In genomic region chr2:175011505-175011904, GRCh38 we compare ENCODE assay signal across 30 cellular contexts.
"Had no signal": no experiment of that assay in that cellular context is flagged by ENCODE, and none has a peak within 500 bp of the region (broad histone marks: within the 10 kb centered on the region; RNA-seq: fewer than 3 reads in every experiment).

No MANE protein-coding gene starts in this region.

- H3K9me3 ChIP-seq: ascending aorta, breast epithelium, colonic mucosa, esophagus squamous epithelium, gastroesophageal sphincter had no signal

- H3K4me3 Mint-ChIP-seq: activated CD8-positive, alpha-beta T cell treated with anti-CD3 and anti-CD28 coated beads for 36 hours; activated naive CD4-positive, alpha-beta T cell treated with anti-CD3 and anti-CD28 coated beads, Interleukin-2, amount 10 ng/mL, durations not matched to agents 7 days and 5 days; activated naive CD8-positive, alpha-beta T cell treated with anti-CD3 and anti-CD28 coated beads, Interleukin-2, amount 10 ng/mL, durations not matched to agents 7 days and 5 days; activated T-cell treated with anti-CD3 and anti-CD28 coated beads, Interleukin-2, amount 50 U/mL, for 4 hours; activated T-helper 17 cell treated with anti-CD3 and anti-CD28 coated beads, Interleukin-2, amount 50 U/mL, for 72 hours; brain; T-helper 2 cell treated with Interferon-gamma antibody and Interleukin-4, amounts not matched to agents 5 μg/mL and 100 μg/mL, for 36 hours had no signal

- ATAC-seq: activated CD8-positive, alpha-beta T cell treated with anti-CD3 and anti-CD28 coated beads for 36 hours; activated naive CD4-positive, alpha-beta T cell treated with anti-CD3 and anti-CD28 coated beads, Interleukin-2, amount 50 U/mL, for 72 hours; activated T-cell treated with anti-CD3 and anti-CD28 coated beads, Interleukin-2, amount 50 U/mL, for 4 hours; activated T-helper 17 cell treated with anti-CD3 and anti-CD28 coated beads, Interleukin-2, amount 50 U/mL, for 72 hours; gastroesophageal sphincter had no signal

- H3K4me1 ChIP-seq: breast epithelium, colonic mucosa had no signal

- H3K9me3 Mint-ChIP-seq: activated CD8-positive, alpha-beta T cell treated with anti-CD3 and anti-CD28 coated beads for 36 hours; activated naive CD4-positive, alpha-beta T cell treated with anti-CD3 and anti-CD28 coated beads, Interleukin-2, amount 50 U/mL, for 72 hours; activated T-cell treated with anti-CD3 and anti-CD28 coated beads, Interleukin-2, amount 50 U/mL, for 4 hours; activated T-helper 17 cell treated with anti-CD3 and anti-CD28 coated beads, Interleukin-2, amount 50 U/mL, for 72 hours; brain had no signal

- H3K4me3 ChIP-seq: ascending aorta, breast epithelium, cardiac muscle cell, colonic mucosa, esophagus squamous epithelium, gastroesophageal sphincter, heart right ventricle, hepatocyte had no signal

- H3K27ac ChIP-seq: ascending aorta, breast epithelium, cardiac muscle cell, colonic mucosa, epithelial cell of prostate, esophagus squamous epithelium, gastroesophageal sphincter, hepatocyte had no signal

- H3K36me3 Mint-ChIP-seq: activated naive CD4-positive, alpha-beta T cell treated with anti-CD3 and anti-CD28 coated beads, Interleukin-2, amount 50 U/mL, for 72 hours; brain had no signal

- H3K36me3 ChIP-seq: ascending aorta, breast epithelium, cardiac muscle cell, colonic mucosa, esophagus squamous epithelium, gastroesophageal sphincter, heart right ventricle had no signal

- H3K4me1 Mint-ChIP-seq: activated naive CD4-positive, alpha-beta T cell treated with anti-CD3 and anti-CD28 coated beads, Interleukin-2, amount 10 ng/mL, durations not matched to agents 7 days and 5 days; activated T-helper 17 cell treated with anti-CD3 and anti-CD28 coated beads, Interleukin-2, amount 50 U/mL, for 72 hours had no signal

- DNase-seq: activated CD4-positive, alpha-beta T cell treated with anti-CD3 and anti-CD28 coated beads for 4 hours; activated CD4-positive, alpha-beta T cell treated with anti-CD3 and anti-CD28 coated beads, Interleukin-2, amount 50 U/mL, for 1 hour; activated CD4-positive, alpha-beta T cell treated with anti-CD3 and anti-CD28 coated beads, Interleukin-2, amount 50 U/mL, for 48 hours; activated CD4-positive, CD25-positive, alpha-beta regulatory T cell; activated CD4-positive, CD25-positive, alpha-beta regulatory T cell treated with anti-CD3 and anti-CD28 coated beads, Interleukin-2, amount 50 U/mL, for 72 hours; activated CD8-positive, alpha-beta memory T cell treated with anti-CD3 and anti-CD28 coated beads for 24 hours; activated CD8-positive, alpha-beta T cell treated with anti-CD3 and anti-CD28 coated beads for 36 hours; activated effector memory CD4-positive, alpha-beta T cell treated with Interleukin-2 at 50 U/mL for 16 hours; activated gamma-delta T cell treated with Interleukin-2 at 50 U/mL for 16 hours; activated naive CD4-positive, alpha-beta T cell treated with anti-CD3 and anti-CD28 coated beads, Interleukin-2, amount 10 ng/mL, durations not matched to agents 7 days and 5 days; activated naive CD8-positive, alpha-beta T cell treated with anti-CD3 and anti-CD28 coated beads, Interleukin-2, amount 10 ng/mL, durations not matched to agents 7 days and 5 days; activated T-cell treated with anti-CD3 and anti-CD28 coated beads, Interleukin-2, amount 50 U/mL, for 4 hours; central memory CD4-positive, alpha-beta T cell; cerebellar nuclear complex; colonic mucosa; effector CD8-positive, alpha-beta T cell; esophagus squamous epithelium; foreskin melanocyte; heart right ventricle; T1000 had no signal

- H3K27ac Mint-ChIP-seq: activated CD8-positive, alpha-beta T cell treated with anti-CD3 and anti-CD28 coated beads for 36 hours; activated naive CD4-positive, alpha-beta T cell treated with anti-CD3 and anti-CD28 coated beads, Interleukin-2, amount 10 ng/mL, durations not matched to agents 7 days and 5 days; activated naive CD4-positive, alpha-beta T cell treated with anti-CD3 and anti-CD28 coated beads, Interleukin-2, amount 50 U/mL, for 72 hours; activated naive CD8-positive, alpha-beta T cell treated with anti-CD3 and anti-CD28 coated beads, Interleukin-2, amount 10 ng/mL, durations not matched to agents 7 days and 5 days; activated T-helper 17 cell treated with anti-CD3 and anti-CD28 coated beads, Interleukin-2, amount 50 U/mL, for 72 hours; T-helper 2 cell treated with Interferon-gamma antibody and Interleukin-4, amounts not matched to agents 5 μg/mL and 100 μg/mL, for 36 hours had no signal
